Comparison of ENCODE assay signal across 23 cellular contexts in the genomic region with DNA sequence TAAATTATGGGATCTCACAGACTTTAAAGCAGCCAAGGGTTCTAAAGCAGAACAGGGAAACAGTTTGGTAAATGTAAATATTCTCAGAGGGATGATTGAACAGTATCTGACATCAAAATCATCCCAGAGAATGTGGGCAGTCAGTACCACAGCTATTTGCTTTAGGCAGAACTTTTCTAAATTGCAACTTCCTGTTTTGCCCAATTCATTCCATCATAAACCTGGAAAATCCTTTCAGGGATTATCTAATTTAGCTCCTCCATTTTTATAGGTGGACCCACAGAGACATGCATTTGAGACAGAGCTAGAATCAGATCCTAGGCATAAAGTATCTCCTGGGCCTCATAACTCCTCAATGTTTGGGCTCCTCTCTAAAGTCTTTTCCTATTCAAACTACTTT. TPM values are rescaled to one million over a fixed set of nuclear protein-coding genes. Genes with fewer than 3 reads are reported as not detected.
DNase-seq lines count a peak whose midpoint lies in the region; ATAC-seq, FAIRE-seq and TF ChIP-seq lines count a peak whose summit lies in the region.
"Had no signal": no experiment of that assay in that cellular context is flagged by ENCODE, and none has a peak within 500 bp of the region (broad histone marks: within the 10 kb centered on the region; RNA-seq: fewer than 3 reads in every experiment).

No MANE protein-coding gene starts in this region.

- CTCF ChIA-PET in A549 (lab: Yijun Ruan, JAX) = interaction anchor here (0.9 to 19.4 kb wide), 6 partner anchors 13 to 207 kb away, joined by 3 to 166 read pairs (median 6); a partner anchor contains a TSS
- CTCF ChIA-PET in HEK293 (lab: Yijun Ruan, JAX) = interaction anchor here (0.6 to 1.9 kb wide), 8 partner anchors 8 to 205 kb away, joined by 3 to 10 read pairs (median 6); a partner anchor contains a TSS

- H3K27me3 ChIP-seq in left lung = peaks cover 19 to 59% of the 10 kb centered on the region in 2 donors

- H3K4me2 ChIP-seq in A549 = peak overlapping the region; percentile 39

- H3K27ac ChIP-seq in A549 (peak overlapping the region in 1 of 2 experiments; percentile 10; a peak in 1 of 6 replicates), HEK293 (ENCODE audit: extremely low read depth, low read depth, low read length) (no peak overlapping the region), left lung (peak overlapping the region in 1 of 2 donors; percentile 74)
- H3K27ac ChIP-seq: esophagus muscularis mucosa, parathyroid adenoma, upper lobe of right lung had no signal

- ATAC-seq in A549 (no peak; a peak in 1 of 6 replicates), SK-N-SH treated with all-trans-retinoic acid at 6 μM for 48 hours (peak; percentile 11; the same call in 1 of the 3 replicates), left lung (peak; percentile 14), HG02763 (IDR thresholded peaks at IDR 0.05; ENCODE audit: unreplicated experiment) (no peak)
- ATAC-seq: HCT116, T-cell had no signal

- no peaks in the 10 kb centered on the region for H3K9me3 ChIP-seq in A549
- no peaks in the 10 kb centered on the region for H3K9me3 ChIP-seq in HEK293 (ENCODE audit: control insufficient read depth, insufficient read depth, low read depth, low read length)
- H3K9me3 ChIP-seq in left lung = no peaks in the 10 kb centered on the region
- H3K9me3 ChIP-seq: esophagus muscularis mucosa, upper lobe of right lung had no signal

- H3K4me3 ChIP-seq in A549 = no peak overlapping the region
- no peak overlapping the region for H3K4me3 ChIP-seq in HEK293 (ENCODE audit: low read depth, low read length)
- no peak overlapping the region for H3K4me3 ChIP-seq in left lung
- H3K4me3 ChIP-seq: esophagus muscularis mucosa, skin epidermis, upper lobe of right lung had no signal

- H3K36me3 ChIP-seq in HEK293 (ENCODE audit: control insufficient read depth in 2 of 2, insufficient read depth in 1 of 2, low read length in 2 of 2) (no peaks in the 10 kb centered on the region), left lung (no peaks in the 10 kb centered on the region)
- H3K36me3 ChIP-seq: esophagus muscularis mucosa, upper lobe of right lung had no signal

- TF ChIP-seq EP300 in A549 (IDR thresholded peaks at IDR 0.05) = no peak

- POLR2A ChIA-PET in A549 (lab: Yijun Ruan, JAX) (interaction anchor here (0.5 kb wide), 1 partner anchor 100 kb away, joined by 3 read pairs; no protein-coding TSS in a partner anchor), HEK293 (lab: Yijun Ruan, JAX) (interaction anchor here (1.4 to 1.6 kb wide), 2 partner anchors 12 to 482 kb away, joined by 4 read pairs; a partner anchor contains a TSS)

- no peak for TF ChIP-seq RAD21 in A549 (conservative IDR thresholded peaks at IDR 0.05 in 1 of 2, IDR thresholded peaks at IDR 0.05 in 1 of 2)

- DNase-seq in A549 (ENCODE audit: low read depth in 1 of 2, low spot score in 1 of 2) = no peak
- no peak for DNase-seq in left lung
- DNase-seq in NCI-H69 (lab: John Stamatoyannopoulos, UW) = no peak
- no peak for DNase-seq in activated CD4-positive, alpha-beta T cell treated with anti-CD3 and anti-CD28 coated beads for 4 hours
- no peak for DNase-seq in nucleus accumbens (lab: John Stamatoyannopoulos, UW)
- DNase-seq: activated CD4-positive, alpha-beta T cell treated with anti-CD3 and anti-CD28 coated beads, Interleukin-2, amount 50 U/mL, for 48 hours; C1 segment of cervical spinal cord; central memory CD4-positive, alpha-beta T cell; DMS 273 treated with DMSO at 0.1 percent for 48 hours; left ventricle myocardium superior; NCI-H2029; NCI-H446; stimulated activated CD4-positive, alpha-beta T cell treated with anti-CD3 and anti-CD28 coated beads, Interleukin-4, amount 100 ng/mL, for 24 hours; T-cell; upper lobe of right lung had no signal

- FAIRE-seq in A549 (lab: Jason Lieb, UNC) = no peak
- FAIRE-seq: A204.1 had no signal

- intact Hi-C loops in left lung (cut with DNase I) = no loop called here

- TF ChIP-seq CTCF in A549 (IDR thresholded peaks at IDR 0.05) (no peak), HEK293 (tag by site-specific recombination; IDR thresholded peaks at IDR 0.05) (no peak), left lung (IDR thresholded peaks at IDR 0.05) (no peak)

- peaks cover 24% of the 10 kb centered on the region for H3K4me1 ChIP-seq in A549
- H3K4me1 ChIP-seq in HEK293 (ENCODE audit: control insufficient read depth, insufficient read depth, low read length) = peaks cover 40% of the 10 kb centered on the region
- H3K4me1 ChIP-seq in left lung = peaks cover 5 to 38% of the 10 kb centered on the region in 2 donors
- H3K4me1 ChIP-seq: parathyroid adenoma, upper lobe of right lung had no signal

- no peak for TF ChIP-seq POLR2A in A549 (IDR thresholded peaks at IDR 0.05; ENCODE audit: low read length)

TF ChIP-seq in A549, 52 proteins besides CTCF, POLR2A, EP300 and RAD21 (continues in another document):
- no peak for TF ChIP-seq JUNB (IDR thresholded peaks at IDR 0.05)
- TF ChIP-seq FOSL2 (IDR thresholded peaks at IDR 0.05) = no peak
- no peak for TF ChIP-seq FOSL2 (CRISPR knock-in tag; IDR thresholded peaks at IDR 0.05)
- TF ChIP-seq HEYL (CRISPR knock-in tag; IDR thresholded peaks at IDR 0.05) = no peak
- TF ChIP-seq SMC3 (IDR thresholded peaks at IDR 0.05) = no peak
- no peak for TF ChIP-seq NR3C1 (IDR thresholded peaks at IDR 0.05)
- TF ChIP-seq ZNF302 (CRISPR knock-in tag; IDR thresholded peaks at IDR 0.05) = no peak
- no peak for TF ChIP-seq CHD4 (IDR thresholded peaks at IDR 0.05; ENCODE audit: borderline replicate concordance)

TF ChIP-seq in HEK293, 187 proteins besides CTCF, POLR2A, EP300 and RAD21 (continues in another document):
- no peak for TF ChIP-seq ZNF76 (tag by site-specific recombination; IDR thresholded peaks at IDR 0.05; ENCODE audit: borderline replicate concordance, low read depth)
- no peak for TF ChIP-seq KLF16 (tag by site-specific recombination; IDR thresholded peaks at IDR 0.05)
- TF ChIP-seq, protein P1, sequence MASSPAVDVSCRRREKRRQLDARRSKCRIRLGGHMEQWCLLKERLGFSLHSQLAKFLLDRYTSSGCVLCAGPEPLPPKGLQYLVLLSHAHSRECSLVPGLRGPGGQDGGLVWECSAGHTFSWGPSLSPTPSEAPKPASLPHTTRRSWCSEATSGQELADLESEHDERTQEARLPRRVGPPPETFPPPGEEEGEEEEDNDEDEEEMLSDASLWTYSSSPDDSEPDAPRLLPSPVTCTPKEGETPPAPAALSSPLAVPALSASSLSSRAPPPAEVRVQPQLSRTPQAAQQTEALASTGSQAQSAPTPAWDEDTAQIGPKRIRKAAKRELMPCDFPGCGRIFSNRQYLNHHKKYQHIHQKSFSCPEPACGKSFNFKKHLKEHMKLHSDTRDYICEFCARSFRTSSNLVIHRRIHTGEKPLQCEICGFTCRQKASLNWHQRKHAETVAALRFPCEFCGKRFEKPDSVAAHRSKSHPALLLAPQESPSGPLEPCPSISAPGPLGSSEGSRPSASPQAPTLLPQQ (tag by site-specific recombination; IDR thresholded peaks at IDR 0.05) = peak; percentile 61
- TF ChIP-seq, protein P2, sequence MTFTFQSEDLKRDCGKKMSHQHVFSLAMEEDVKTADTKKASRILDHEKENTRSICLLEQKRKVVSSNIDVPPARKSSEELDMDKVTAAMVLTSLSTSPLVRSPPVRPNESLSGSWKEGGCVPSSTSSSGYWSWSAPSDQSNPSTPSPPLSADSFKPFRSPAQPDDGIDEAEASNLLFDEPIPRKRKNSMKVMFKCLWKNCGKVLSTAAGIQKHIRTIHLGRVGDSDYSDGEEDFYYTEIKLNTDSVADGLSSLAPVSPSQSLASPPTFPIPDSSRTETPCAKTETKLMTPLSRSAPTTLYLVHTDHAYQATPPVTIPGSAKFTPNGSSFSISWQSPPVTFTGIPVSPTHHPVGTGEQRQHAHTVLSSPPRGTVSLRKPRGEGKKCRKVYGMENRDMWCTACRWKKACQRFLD (tag by site-specific recombination; IDR thresholded peaks at IDR 0.05) = no peak
- no peak for TF ChIP-seq ZNF239 (tag by site-specific recombination; IDR thresholded peaks at IDR 0.05)

TF ChIP-seq in SK-N-SH treated with all-trans-retinoic acid at 6 μM for 48 hours, 23 proteins besides CTCF, POLR2A, EP300 and RAD21 (continues in another document):
- TF ChIP-seq OSR1 (CRISPR knock-in tag; IDR thresholded peaks at IDR 0.05) (no peak), GLIS3 (CRISPR knock-in tag; IDR thresholded peaks at IDR 0.05) (no peak), TOX (CRISPR knock-in tag; IDR thresholded peaks at IDR 0.05; ENCODE audit: borderline replicate concordance) (no peak), ZNF565 (CRISPR knock-in tag; conservative IDR thresholded peaks at IDR 0.05; ENCODE audit: low read depth) (no peak)

RNA-seq across cellular contexts. Expression of a gene that starts 12.4 kb away (rescaled TPM):
- 3.3 and 4.1 TPM in 2 replicates for polyA plus RNA-seq in A549 (2011; rRNA removed)
- polyA plus RNA-seq in A549 (2012; cell fraction: cytosol; rRNA removed) = 1.1 and 1.3 TPM in 2 replicates
- 4.7 and 6.2 TPM in 2 replicates for polyA plus RNA-seq in A549 (2012; cell fraction: nucleus; rRNA removed)
- polyA plus RNA-seq in A549 (2017; fragmentation: RNase III; extraction: RNeasy Plus Mini Kit Qiagen cat#74134 plus additional on column Dnase treatment) = 1.7 to 1.8 TPM (median 1.7 TPM) in 3 replicates
- polyA minus RNA-seq in A549 (2011; rRNA and poly(A)+ RNA removed) = 9.3 and 15.1 TPM in 2 replicates
- 1 to 10 TPM; 2.9 to 4.1 TPM for total RNA-seq in left lung

RNA-seq across cellular contexts. Expression of a gene that starts 18.2 kb away (rescaled TPM):
- polyA plus RNA-seq in A549 (2011; rRNA removed) (8.2 and 11.8 TPM in 2 replicates), A549 (2017; fragmentation: RNase III; extraction: RNeasy Plus Mini Kit Qiagen cat#74134 plus additional on column Dnase treatment) (11.3 to 16.2 TPM (median 14.5 TPM) in 3 replicates)
- polyA plus RNA-seq in A549 (2012; cell fraction: cytosol; rRNA removed) = 6.8 and 12.1 TPM in 2 replicates
- polyA plus RNA-seq in A549 (2012; cell fraction: nucleus; rRNA removed) = 14.9 and 16.6 TPM in 2 replicates
- 10.8 and 11.7 TPM in 2 replicates for polyA minus RNA-seq in A549 (2011; rRNA and poly(A)+ RNA removed)
- 10 to 100 TPM; 10.5 to 10.8 TPM for total RNA-seq in left lung

Comparison
In these comparisons a context has a peak if more than half of its experiments do, and no peak if none do; other contexts are left out.
1. ATAC-seq: peak in SK-N-SH treated with all-trans-retinoic acid at 6 μM for 48 hours (single experiment) and left lung (single experiment); none in A549 (0 of 2) and HG02763 (single experiment).